In the genomic region with DNA sequence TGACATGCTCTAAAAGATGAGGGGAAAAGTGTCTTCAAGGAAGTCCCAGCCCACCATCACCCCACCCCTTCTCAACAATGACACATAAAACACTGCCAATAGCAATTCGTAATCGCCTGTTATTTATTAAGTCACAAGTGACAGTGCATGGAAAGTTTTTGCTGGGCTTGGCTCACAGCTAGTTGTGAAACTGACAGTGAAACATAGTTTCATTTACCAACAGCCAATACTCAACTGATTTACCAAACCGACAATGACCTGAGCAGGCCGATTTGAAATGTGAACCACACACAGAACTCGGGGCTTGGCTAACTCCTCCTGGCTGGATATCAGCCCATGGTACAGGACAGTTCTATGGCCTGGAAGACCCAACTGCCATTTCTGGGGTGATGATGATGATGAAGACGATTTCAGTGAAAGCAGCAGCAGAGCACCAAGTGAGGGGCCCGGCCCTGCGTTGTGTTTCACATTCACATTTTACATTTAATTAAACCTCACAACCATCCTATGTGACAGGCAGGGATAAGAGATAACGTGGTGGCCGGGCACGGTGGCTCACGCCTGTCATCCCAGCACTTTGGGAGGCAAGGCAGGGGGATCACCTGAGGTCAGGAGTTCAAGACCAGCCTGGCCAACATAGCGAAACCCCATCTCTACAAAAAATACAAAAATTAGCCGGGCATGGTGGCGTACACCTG, we compare ENCODE assay signal across 13 cellular contexts.
"Had no signal": no experiment of that assay in that cellular context is flagged by ENCODE, and none has a peak within 500 bp of the region (broad histone marks: within the 10 kb centered on the region; RNA-seq: fewer than 3 reads in every experiment).

No MANE protein-coding gene starts in this region.

- ATAC-seq: natural killer cell treated with Interleukin-12 subunit alpha and Interleukin-12 subunit beta and Interleukin-15 and Interleukin-18, amount 100 ng/mL, for 72 hours had no signal

- H3K4me1 Mint-ChIP-seq: activated CD4-positive, alpha-beta T cell treated with anti-CD3 and anti-CD28 coated beads, Interleukin-2, amount 10 ng/mL, durations not matched to agents 7 days and 5 days had no signal

- DNase-seq: activated CD4-positive, alpha-beta T cell treated with anti-CD3 and anti-CD28 coated beads, Interleukin-2, amount 10 ng/mL, durations not matched to agents 7 days and 5 days; activated effector memory CD4-positive, alpha-beta T cell treated with Interleukin-2 at 50 U/mL for 16 hours; activated naive CD4-positive, alpha-beta T cell treated with anti-CD3 and anti-CD28 coated beads, Interleukin-2, amount 50 U/mL, for 16 hours; activated T-cell treated with anti-CD3 and anti-CD28 coated beads, Interleukin-2, amount 50 U/mL, for 1 hour; amniotic stem cell; caudate nucleus; foreskin fibroblast; stimulated activated CD4-positive, alpha-beta T cell treated with anti-CD3 and anti-CD28 coated beads, Interleukin-2, amount 100 ng/mL, for 48 hours; upper lobe of left lung had no signal

- H3K9me3 Mint-ChIP-seq: natural killer cell treated with Interleukin-12 subunit alpha and Interleukin-12 subunit beta and Interleukin-15 and Interleukin-18, amount 100 ng/mL, for 72 hours; stimulated activated naive CD8-positive, alpha-beta T cell treated with anti-CD3 and anti-CD28 coated beads, Interleukin-15, Interleukin-2, amounts not matched to agents 100 ng/mL and 50 ng/mL, for 24 hours had no signal

- H3K27me3 ChIP-seq: esophagus muscularis mucosa, upper lobe of left lung had no signal

- H3K27me3 Mint-ChIP-seq: activated CD4-positive, alpha-beta T cell treated with anti-CD3 and anti-CD28 coated beads, Interleukin-2, amount 10 ng/mL, durations not matched to agents 7 days and 5 days; natural killer cell treated with Interleukin-12 subunit alpha and Interleukin-12 subunit beta and Interleukin-15 and Interleukin-18, amount 100 ng/mL, for 72 hours; stimulated activated naive CD8-positive, alpha-beta T cell treated with anti-CD3 and anti-CD28 coated beads, Interleukin-15, Interleukin-2, amounts not matched to agents 100 ng/mL and 50 ng/mL, for 24 hours had no signal

- H3K4me3 Mint-ChIP-seq: activated CD4-positive, alpha-beta T cell treated with anti-CD3 and anti-CD28 coated beads, Interleukin-2, amount 10 ng/mL, durations not matched to agents 7 days and 5 days; natural killer cell treated with Interleukin-12 subunit alpha and Interleukin-12 subunit beta and Interleukin-15 and Interleukin-18, amount 100 ng/mL, for 72 hours; stimulated activated naive CD8-positive, alpha-beta T cell treated with anti-CD3 and anti-CD28 coated beads, Interleukin-15, Interleukin-2, amounts not matched to agents 100 ng/mL and 50 ng/mL, for 24 hours had no signal

- H3K4me3 ChIP-seq: esophagus muscularis mucosa, upper lobe of left lung had no signal

- FAIRE-seq: colon had no signal

- H3K27ac Mint-ChIP-seq: activated CD4-positive, alpha-beta T cell treated with anti-CD3 and anti-CD28 coated beads, Interleukin-2, amount 10 ng/mL, durations not matched to agents 7 days and 5 days; natural killer cell treated with Interleukin-12 subunit alpha and Interleukin-12 subunit beta and Interleukin-15 and Interleukin-18, amount 100 ng/mL, for 72 hours; stimulated activated naive CD8-positive, alpha-beta T cell treated with anti-CD3 and anti-CD28 coated beads, Interleukin-15, Interleukin-2, amounts not matched to agents 100 ng/mL and 50 ng/mL, for 24 hours had no signal
